ENCODE assay signal across 17 cellular contexts in genomic region chr4:153512162-153512852, GRCh38. TPM values are rescaled to one million over a fixed set of nuclear protein-coding genes. Genes with fewer than 3 reads are reported as not detected.
A peak's percentile ranks its signal among the peaks of the same experiment; 100 is the strongest.
DNase-seq lines count a peak whose midpoint lies in the region; ATAC-seq, FAIRE-seq and TF ChIP-seq lines count a peak whose summit lies in the region.
"Had no signal": no experiment of that assay in that cellular context is flagged by ENCODE, and none has a peak within 500 bp of the region (broad histone marks: within the 10 kb centered on the region; RNA-seq: fewer than 3 reads in every experiment).

No MANE protein-coding gene starts in this region.

- H3K4me3 Mint-ChIP-seq in WTC11: no peak overlapping the region
- H3K4me3 Mint-ChIP-seq in CD4-positive, alpha-beta memory T cell: peak overlapping the region in 2 of 8 donors; percentile 15 to 33
- H3K4me3 Mint-ChIP-seq: T-helper 1 cell treated with Interleukin-12 subunit alpha and Interleukin-12 subunit beta and Interleukin-4 antibody, amounts not matched to agents 30 μg/mL and 1 μg/mL, for 36 hours had no signal

- no peak overlapping the region for H4K8ac ChIP-seq in mesendoderm (ENCODE audit: low read depth, low read length)

- H3K79me1 ChIP-seq in mesendoderm (ENCODE audit: low read length): peaks cover 4% of the 10 kb centered on the region

- H3K9me3 ChIP-seq in HepG2 (ENCODE audit: low read length) (no peaks in the 10 kb centered on the region), right lobe of liver (no peaks in the 10 kb centered on the region), thoracic aorta (no peaks in the 10 kb centered on the region)
- H3K9me3 ChIP-seq in CD4-positive, alpha-beta memory T cell (ENCODE audit: control insufficient read depth in 1 of 2, low read length in 2 of 2): no peaks in the 10 kb centered on the region
- H3K9me3 ChIP-seq: heart left ventricle had no signal

- intact Hi-C loops in HepG2 (cut with micrococcal nuclease; ENCODE audit: unreplicated experiment) (no loop called here), right lobe of liver (cut with DNase I) (no loop called here), left colon (cut with DNase I, micrococcal nuclease) (no loop called here)
- intact Hi-C loops in CD4-positive, alpha-beta memory T cell (cut with micrococcal nuclease): no loop called here

- peak overlapping the region; percentile 28; the same call in 1 of the 2 replicates for H3K27ac Mint-ChIP-seq in WTC11
- H3K27ac Mint-ChIP-seq in CD4-positive, alpha-beta memory T cell: peak overlapping the region in 3 of 7 donors; percentile 13 to 64 (median 57)
- H3K27ac Mint-ChIP-seq: T-helper 1 cell treated with Interleukin-12 subunit alpha and Interleukin-12 subunit beta and Interleukin-4 antibody, amounts not matched to agents 30 μg/mL and 1 μg/mL, for 36 hours had no signal

- H3K4me3 ChIP-seq in HepG2 (replicated peaks in 1 of 3; ENCODE audit: insufficient read depth in 1 of 3, low read depth in 2 of 3, low read length in 3 of 3) (no peak overlapping the region), right lobe of liver (no peak overlapping the region), mesendoderm (ENCODE audit: low read length) (no peak overlapping the region), thoracic aorta (no peak overlapping the region)
- no peak overlapping the region for H3K4me3 ChIP-seq in CD4-positive, alpha-beta memory T cell (ENCODE audit: low read length in 2 of 2)
- H3K4me3 ChIP-seq: heart left ventricle had no signal

- POLR2A ChIA-PET in HepG2 (lab: Yijun Ruan, JAX) (no interaction called here), WTC11 (lab: Charles Lee) (no interaction called here)
- POLR2A ChIA-PET in CD4-positive, alpha-beta memory T cell (lab: Charles Lee; ENCODE audit: partially characterized antibody): interaction anchor here (1.4 to 13.0 kb wide), 2 partner anchors 17 to 20 kb away, joined by 3 to 236 read pairs; no protein-coding TSS in a partner anchor

- H2AFZ ChIP-seq in HepG2 (ENCODE audit: low read length): no peak overlapping the region
- H2AFZ ChIP-seq: parathyroid adenoma had no signal

- H3K9me3 Mint-ChIP-seq in WTC11: peaks cover 12% of the 10 kb centered on the region
- H3K9me3 Mint-ChIP-seq in CD4-positive, alpha-beta memory T cell: no peaks in the 10 kb centered on the region

- no peaks in the 10 kb centered on the region for H3K27me3 Mint-ChIP-seq in WTC11 (ENCODE audit: low read depth)
- H3K27me3 Mint-ChIP-seq in CD4-positive, alpha-beta memory T cell: no peaks in the 10 kb centered on the region

- H2BK15ac ChIP-seq in mesendoderm (replicated peaks; ENCODE audit: low read depth): peak overlapping the region; percentile 57

- no peak overlapping the region for H3K9ac ChIP-seq in HepG2 (ENCODE audit: insufficient read depth, low read depth, low read length)
- no peak overlapping the region for H3K9ac ChIP-seq in mesendoderm (ENCODE audit: low read length)
- H3K9ac ChIP-seq: parathyroid adenoma had no signal

- H2AK5ac ChIP-seq in mesendoderm (ENCODE audit: low read length): no peak overlapping the region

- H3K4ac ChIP-seq in mesendoderm (ENCODE audit: low read depth, low read length): no peak overlapping the region

- H3K36me3 ChIP-seq in HepG2 (replicated peaks in 1 of 2; ENCODE audit: control insufficient read depth in 1 of 2, insufficient read depth in 2 of 2, low read length in 2 of 2): no peaks in the 10 kb centered on the region
- H3K36me3 ChIP-seq in right lobe of liver: no peaks in the 10 kb centered on the region
- H3K36me3 ChIP-seq in mesendoderm (ENCODE audit: control insufficient read depth, insufficient read depth, low read length): no peaks in the 10 kb centered on the region
- H3K36me3 ChIP-seq in thoracic aorta: no peaks in the 10 kb centered on the region
- peaks cover 3% of the 10 kb centered on the region for H3K36me3 ChIP-seq in CD4-positive, alpha-beta memory T cell (ENCODE audit: insufficient read depth, low read length)

- no peaks in the 10 kb centered on the region for H3K27me3 ChIP-seq in HepG2 (ENCODE audit: control insufficient read depth in 1 of 2, insufficient read depth in 2 of 2, low read length in 2 of 2)
- no peaks in the 10 kb centered on the region for H3K27me3 ChIP-seq in right lobe of liver
- H3K27me3 ChIP-seq in mesendoderm (ENCODE audit: insufficient read depth, low read length, poor library complexity): no peaks in the 10 kb centered on the region
- H3K27me3 ChIP-seq in thoracic aorta (replicated peaks; ENCODE audit: insufficient read depth): no peaks in the 10 kb centered on the region
- H3K27me3 ChIP-seq in CD4-positive, alpha-beta memory T cell (ENCODE audit: insufficient read depth, low read length): no peaks in the 10 kb centered on the region
- H3K27me3 ChIP-seq: heart left ventricle had no signal

- no TSS peak for BruUV-seq in HepG2 (replicated peaks; lab: Mats Ljungman, UMichigan)

- FAIRE-seq in HepG2 (lab: Jason Lieb, UNC): no peak
- no peak for FAIRE-seq in D721Med (lab: Jason Lieb, UNC)
- FAIRE-seq: islet of Langerhans, RCC 7860 had no signal

- no peak overlapping the region for H4K5ac ChIP-seq in mesendoderm (ENCODE audit: low read length)

- TF ChIP-seq EP300 in HepG2 (IDR thresholded peaks at IDR 0.05; ENCODE audit: low read depth in 2 of 2, low read length in 2 of 2) (peak in 1 of 2 experiments; percentile 27; a peak in 1 of 4 replicates), HepG2 (CRISPR knock-in tag; IDR thresholded peaks at IDR 0.05; ENCODE audit: borderline replicate concordance) (no peak)

- WGBS in HepG2 (ENCODE audit: low lambda C conversion rate): 51% methylated on average over 7 of the region's 7 CpGs
- 44% methylated on average over 4 of the region's 7 CpGs for WGBS in right lobe of liver (ENCODE audit: insufficient coverage, low coverage, low lambda C conversion rate, missing lambda C conversion rate)
- 100% methylated on average over 1 of the region's 7 CpGs for WGBS in mesendoderm (ENCODE audit: extremely low coverage, insufficient coverage, low lambda C conversion rate)

- no peak overlapping the region for H3K23ac ChIP-seq in mesendoderm (ENCODE audit: low read length)

- ATAC-seq in HepG2 (no peak), right lobe of liver (no peak), WTC11 (no peak; the same call in 1 of the 2 replicates), thoracic aorta (ENCODE audit: insufficient number of reproducible peaks, low FRiP score, low read depth) (no peak), left colon (no peak)

- H4K20me1 ChIP-seq in HepG2 (ENCODE audit: insufficient read depth, low read length): no peaks in the 10 kb centered on the region

- no peak overlapping the region for H3K56ac ChIP-seq in mesendoderm (ENCODE audit: low read length)

- TF ChIP-seq POLR2A in HepG2 (IDR thresholded peaks at IDR 0.05; ENCODE audit: insufficient read depth in 1 of 2, low read depth in 2 of 2, low read length in 2 of 2) (no peak), right lobe of liver (IDR thresholded peaks at IDR 0.05) (no peak)

- in situ Hi-C loops in HepG2 (cut with HindIII; ENCODE audit: extremely low pct_ligation_motif_present, low pct_unique_long_range_greater_than_20kb): no loop called here

- peaks cover 14% of the 10 kb centered on the region for H3K36me3 Mint-ChIP-seq in WTC11
- H3K36me3 Mint-ChIP-seq in CD4-positive, alpha-beta memory T cell: peaks cover 37 to 55% of the 10 kb centered on the region in 2 donors

- TF ChIP-seq RAD21 in HepG2 (CRISPR knock-in tag; IDR thresholded peaks at IDR 0.05): no peak

- no peak overlapping the region for H2BK120ac ChIP-seq in mesendoderm (ENCODE audit: low read depth, low read length)

- no peak overlapping the region for H3K27ac ChIP-seq in HepG2 (ENCODE audit: extremely low read length, insufficient read depth, low read length)
- no peak overlapping the region for H3K27ac ChIP-seq in right lobe of liver
- no peak overlapping the region for H3K27ac ChIP-seq in mesendoderm (ENCODE audit: low read depth, low read length)
- H3K27ac ChIP-seq in thoracic aorta: peak overlapping the region; percentile 65 to 77
- no peak overlapping the region for H3K27ac ChIP-seq in CD4-positive, alpha-beta memory T cell (ENCODE audit: low read depth, low read length)
- H3K27ac ChIP-seq: parathyroid adenoma had no signal

- CTCF ChIA-PET in HepG2 (lab: Yijun Ruan, JAX; ENCODE audit: low intra/inter-chr PET ratio, low total read pairs): no interaction called here
- CTCF ChIA-PET in WTC11 (lab: Charles Lee): no interaction called here
- CTCF ChIA-PET in CD4-positive, alpha-beta memory T cell (lab: Charles Lee; ENCODE audit: partially characterized antibody): no interaction called here

- H3K79me2 ChIP-seq in HepG2 (ENCODE audit: insufficient read depth, low read length) (no peaks in the 10 kb centered on the region), mesendoderm (ENCODE audit: control insufficient read depth, insufficient read depth, low read length) (no peaks in the 10 kb centered on the region)
- H3K79me2 ChIP-seq: parathyroid adenoma had no signal

- H3K4me1 ChIP-seq in HepG2 (ENCODE audit: insufficient read depth, low read length) (peaks cover 36% of the 10 kb centered on the region), right lobe of liver (peaks cover 0 to 4% (median 0%) of the 10 kb centered on the region in 4 donors), mesendoderm (ENCODE audit: control insufficient read depth, low read depth, low read length) (peaks cover 2% of the 10 kb centered on the region), thoracic aorta (ENCODE audit: control insufficient read depth in 1 of 2, low read depth in 2 of 2) (peaks cover 24 to 47% of the 10 kb centered on the region in 2 donors)
- H3K4me1 ChIP-seq in CD4-positive, alpha-beta memory T cell (ENCODE audit: insufficient read depth, low read length): peaks cover 55% of the 10 kb centered on the region
- H3K4me1 ChIP-seq: parathyroid adenoma had no signal

- TF ChIP-seq CTCF in HepG2 (CRISPR knock-in tag; IDR thresholded peaks at IDR 0.05) (no peak), right lobe of liver (IDR thresholded peaks at IDR 0.05) (no peak), WTC11 (IDR thresholded peaks at IDR 0.05) (no peak), thoracic aorta (IDR thresholded peaks at IDR 0.05) (no peak), D721Med (IDR thresholded peaks at IDR 0.05; ENCODE audit: insufficient read depth, missing control alignments) (no peak)

- H3K4me1 Mint-ChIP-seq in WTC11: peaks cover 42% of the 10 kb centered on the region
- peaks cover 44 to 76% (median 55%) of the 10 kb centered on the region in 4 donors for H3K4me1 Mint-ChIP-seq in CD4-positive, alpha-beta memory T cell

- H2BK5ac ChIP-seq in mesendoderm (ENCODE audit: low read length): no peak overlapping the region

- no peak overlapping the region for H3K4me2 ChIP-seq in HepG2 (ENCODE audit: low read depth, low read length)
- no peak overlapping the region for H3K4me2 ChIP-seq in mesendoderm (ENCODE audit: low read length)

- H3K18ac ChIP-seq in mesendoderm (ENCODE audit: low read length): no peak overlapping the region

- DNase-seq in HepG2 (ENCODE audit: low spot score) (no peak), right lobe of liver (no peak), WTC11 (ENCODE audit: low spot score) (no peak), mesendoderm (no peak), thoracic aorta (ENCODE audit: low spot score) (no peak), D721Med (ENCODE audit: insufficient read length, low spot score) (no peak), left colon (no peak)
- no peak for DNase-seq in CD4-positive, alpha-beta memory T cell
- DNase-seq: activated CD4-positive, CD25-positive, alpha-beta regulatory T cell treated with anti-CD3 and anti-CD28 coated beads, Interleukin-2, amount 50 U/mL, for 72 hours; amygdala; heart left ventricle; NCI-H2081 treated with DMSO at 0.1 percent for 48 hours; NCI-H748 treated with DMSO at 0.1 percent for 48 hours had no signal

RNA-seq across cellular contexts. Expression of gene TMEM131L, which starts 46.1 kb away (rescaled TPM):
- total RNA-seq in HepG2 (2016; rRNA removed; fragmentation: Illumina TruSeq; extraction: Trizol) (2.4 and 4.5 TPM in 2 replicates), right lobe of liver (10 to 100 TPM; 13.2 to 19.6 (median 14.8) TPM), WTC11 (2021) (18.1 to 26.7 TPM (median 19.2 TPM) in 3 replicates), thoracic aorta (10 to 100 TPM; 22.2 to 25.6 TPM), left colon (1 to 10 TPM; 3.6 to 8.0 TPM)
- total RNA-seq in HepG2 (2016; cell fraction: cytosol; rRNA removed; fragmentation: Illumina TruSeq; extraction: Trizol; ENCODE audit: low read depth): 1.2 and 1.4 TPM in 2 replicates
- total RNA-seq in HepG2 (2016; cell fraction: insoluble cytoplasmic fraction; rRNA removed; fragmentation: Illumina TruSeq; extraction: Trizol): 2.7 and 4.5 TPM in 2 replicates
- total RNA-seq in HepG2 (2016; cell fraction: membrane; rRNA removed; fragmentation: Illumina TruSeq; extraction: Trizol): 1.1 and 2.7 TPM in 2 replicates
- total RNA-seq in HepG2 (2016; cell fraction: nucleus; rRNA removed; fragmentation: Illumina TruSeq; extraction: Trizol): 10.8 and 10.9 TPM in 2 replicates
- 2.2 and 2.8 TPM in 2 replicates for polyA plus RNA-seq in HepG2 (2011; rRNA removed)
- polyA plus RNA-seq in HepG2 (2011; cell fraction: cytosol; rRNA removed): 1.3 and 2.2 TPM in 2 replicates
- 4.1 and 4.5 TPM in 2 replicates for polyA plus RNA-seq in HepG2 (2011; cell fraction: nucleus; rRNA removed)
- polyA plus RNA-seq in HepG2 (2012): 2.3 and 5.2 TPM in 2 replicates
- polyA plus RNA-seq in HepG2 (2016; cell fraction: cytosol; fragmentation: Illumina TruSeq; extraction: Trizol; ENCODE audit: low read depth): 0.16 and 0.25 TPM in 2 replicates
- 1.7 and 2.1 TPM in 2 replicates for polyA plus RNA-seq in HepG2 (2016; cell fraction: insoluble cytoplasmic fraction; fragmentation: Illumina TruSeq; extraction: Trizol; ENCODE audit: low read depth)
- 0.18 and 0.30 TPM in 2 replicates for polyA plus RNA-seq in HepG2 (2016; cell fraction: membrane; fragmentation: Illumina TruSeq; extraction: Trizol; ENCODE audit: low read depth)
- polyA plus RNA-seq in HepG2 (2016; cell fraction: nucleus; fragmentation: Illumina TruSeq; extraction: Trizol; ENCODE audit: insufficient read depth, low read depth): 6.6 and 8.4 TPM in 2 replicates
- 5.2 and 8.7 TPM in 2 replicates for polyA minus RNA-seq in HepG2 (2011; rRNA and poly(A)+ RNA removed; ENCODE audit: low replicate concordance)
- polyA minus RNA-seq in HepG2 (2011; cell fraction: cytosol; rRNA and poly(A)+ RNA removed): 3.6 and 7.2 TPM in 2 replicates
- 10.8 and 14.8 TPM in 2 replicates for polyA minus RNA-seq in HepG2 (2011; cell fraction: nucleus; rRNA and poly(A)+ RNA removed)
- polyA plus RNA-seq in mesendoderm (2013, experiment 1 of 2): 16.9 TPM
- 17.2 TPM for polyA plus RNA-seq in mesendoderm (2013, experiment 2 of 2)
- total RNA-seq in CD4-positive, alpha-beta memory T cell: 10 to 100 TPM; 62.5 to 65.6 TPM
- polyA plus RNA-seq in CD4-positive, alpha-beta memory T cell: 10 to 100 TPM; 20.8 to 43.8 TPM

Comparison
In these comparisons a context has a peak if more than half of its experiments do, and no peak if none do; other contexts are left out.
1. H3K27ac ChIP-seq: peak in thoracic aorta (2 of 2); none in HepG2 (single experiment), right lobe of liver (0 of 3), mesendoderm (single experiment) and CD4-positive, alpha-beta memory T cell (single experiment).
2. Of the 50 proteins assayed by ChIP-seq in both HepG2 and WTC11: peak only in HepG2: TCF7; only in WTC11: none; in both: none; in neither: 49.